In the genomic region with DNA sequence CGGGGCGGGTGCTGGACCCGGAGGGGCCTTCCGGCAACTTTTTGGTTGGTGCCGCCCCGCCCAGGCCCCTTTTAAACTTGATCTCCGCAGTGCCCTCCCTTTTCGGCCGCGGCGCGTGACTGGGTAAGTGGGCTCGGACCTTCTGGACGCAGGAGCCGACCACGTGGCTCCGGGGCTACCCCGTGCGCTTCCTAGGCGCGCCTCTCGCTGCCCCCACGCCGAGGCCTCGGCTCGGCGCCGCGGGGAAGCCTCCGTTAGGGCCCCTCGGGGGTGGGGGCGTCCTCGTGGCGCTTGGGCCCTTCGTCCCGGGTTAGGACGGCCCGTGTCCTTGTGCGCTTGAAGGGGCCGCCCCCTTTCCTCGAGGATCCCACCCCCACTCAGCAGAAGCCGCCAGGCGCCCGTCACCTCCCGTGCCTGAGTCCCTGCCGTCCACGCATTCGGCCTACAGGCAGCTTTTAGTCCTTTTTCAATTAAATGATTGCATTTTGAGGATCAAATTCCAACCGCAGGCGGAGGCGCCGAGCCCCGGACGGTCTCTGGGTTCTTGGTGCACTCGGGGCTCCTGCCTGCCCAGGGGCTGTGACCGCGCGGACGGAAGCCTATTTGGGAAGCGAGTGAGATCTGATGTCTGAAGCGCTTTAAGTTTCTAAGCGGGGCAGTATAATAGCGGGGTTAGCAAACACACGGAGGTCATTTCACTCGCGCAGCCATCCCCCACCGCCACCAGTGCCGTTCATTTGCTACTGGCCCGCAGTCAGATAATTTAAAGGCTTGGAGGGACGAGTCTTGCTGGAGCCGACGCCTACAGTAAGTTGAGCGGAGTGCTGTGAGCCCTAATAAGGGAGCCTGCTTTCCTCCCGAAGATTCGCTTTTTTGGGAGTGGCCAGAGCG, we compare ENCODE assay signal across 8 cellular contexts. TPM values are rescaled to one million over a fixed set of nuclear protein-coding genes. Genes with fewer than 3 reads are reported as not detected.
DNase-seq lines count a peak whose midpoint lies in the region; ATAC-seq, FAIRE-seq and TF ChIP-seq lines count a peak whose summit lies in the region.

No MANE protein-coding gene starts in this region.

- no peaks in the 10 kb centered on the region for H3K9me2 ChIP-seq in HCT116 (ENCODE audit: insufficient read depth)

- H3F3A ChIP-seq in smooth muscle cell (ENCODE audit: low read depth) = peaks cover 35% of the 10 kb centered on the region

- POLR2A ChIA-PET in HCT116 (lab: Charles Lee) = interaction anchor here (2.8 kb wide), 1 partner anchor 33 kb away, joined by 8 read pairs; no protein-coding TSS in a partner anchor

- DNase-seq in GM12891 (ENCODE audit: insufficient read length, low spot score) (peak; percentile 86), HCT116 (ENCODE audit: low read depth, low spot score) (peak; percentile 80), MG63 (peak; percentile 95), T1000 (lab: John Stamatoyannopoulos, UW) (peak; percentile 84), body of pancreas (peak; percentile 83 to 91 (median 84)), smooth muscle cell (lab: John Stamatoyannopoulos, UW; ENCODE audit: unreplicated experiment) (peak; percentile 69), NCI-H128 (lab: John Stamatoyannopoulos, UW; ENCODE audit: unreplicated experiment) (no peak)

- H3K79me2 ChIP-seq in HCT116 (ENCODE audit: insufficient read depth, low read length) = peaks cover 29% of the 10 kb centered on the region
- no peaks in the 10 kb centered on the region for H3K79me2 ChIP-seq in smooth muscle cell (ENCODE audit: low read depth)

- peak overlapping the region; percentile 88 for H3K4me2 ChIP-seq in HCT116 (ENCODE audit: low read length)
- peak overlapping the region; percentile 92 for H3K4me2 ChIP-seq in smooth muscle cell

- H3K9ac ChIP-seq in HCT116 (ENCODE audit: low read length) (peak overlapping the region; percentile 99), iPS-20b (ENCODE audit: low read depth, low read length) (peak overlapping the region; percentile 97), smooth muscle cell (ENCODE audit: low read depth) (peak overlapping the region; percentile 81)

- H3K27ac ChIP-seq in HCT116 (ENCODE audit: low read depth, low read length) (peak overlapping the region; percentile 97), body of pancreas (peak overlapping the region; percentile 67 to 89 (median 86)), iPS-20b (ENCODE audit: low read length) (peak overlapping the region; percentile 62), smooth muscle cell (ENCODE audit: low read depth) (peak overlapping the region; percentile 98)

- H2AFZ ChIP-seq in HCT116 (ENCODE audit: low read depth, low read length, poor library complexity, severe bottlenecking) = no peak overlapping the region
- H2AFZ ChIP-seq in smooth muscle cell (ENCODE audit: low read depth) = peak overlapping the region; percentile 96

- peaks cover 37 to 55% of the 10 kb centered on the region in 2 experiments for H3K4me1 ChIP-seq in HCT116 (ENCODE audit: control insufficient read depth in 1 of 2, insufficient read depth in 2 of 2, low read length in 2 of 2)
- H3K4me1 ChIP-seq in body of pancreas = peaks cover 20% of the 10 kb centered on the region
- H3K4me1 ChIP-seq in iPS-20b (ENCODE audit: insufficient read depth, low read length) = peaks cover 16% of the 10 kb centered on the region
- peaks cover 7% of the 10 kb centered on the region for H3K4me1 ChIP-seq in smooth muscle cell (ENCODE audit: low read depth)

- WGBS in body of pancreas, 2 donors = 0% methylated on average over 39 to 54 of the region's 76 CpGs
- WGBS in smooth muscle cell (ENCODE audit: low lambda C conversion rate) = under 1% methylated on average over 70 of the region's 76 CpGs

- no TSS peak for BruUV-seq in HCT116 (replicated peaks; lab: Mats Ljungman, UMichigan)

- H3K9me3 ChIP-seq in HCT116 (ENCODE audit: control insufficient read depth in 1 of 2, insufficient read depth in 1 of 2, low read depth in 1 of 2, low read length in 2 of 2) = no peaks in the 10 kb centered on the region
- no peaks in the 10 kb centered on the region for H3K9me3 ChIP-seq in MG63
- H3K9me3 ChIP-seq in body of pancreas = no peaks in the 10 kb centered on the region
- H3K9me3 ChIP-seq in iPS-20b (ENCODE audit: insufficient read depth, low read depth, low read length) = no peaks in the 10 kb centered on the region
- no peaks in the 10 kb centered on the region for H3K9me3 ChIP-seq in smooth muscle cell (replicated peaks; ENCODE audit: low read depth)

- no peak; a peak in 1 of 6 replicates for TF ChIP-seq CTCF in HCT116 (IDR thresholded peaks at IDR 0.05 in 2 of 3, conservative IDR thresholded peaks at IDR 0.05 in 1 of 3; ENCODE audit: borderline replicate concordance in 1 of 3, insufficient read depth in 1 of 3, low read depth in 2 of 3, low read length in 2 of 3)
- peak in 5 of 7 experiments; percentile 14 to 62 (median 32) for TF ChIP-seq CTCF in body of pancreas (IDR thresholded peaks at IDR 0.05)
- no peak for TF ChIP-seq CTCF in smooth muscle cell (IDR thresholded peaks at IDR 0.05; ENCODE audit: borderline replicate concordance, insufficient read depth, poor library complexity, severe bottlenecking)

- RAD21 ChIA-PET in HCT116 (lab: Charles Lee; ENCODE audit: low non-redundant PET in 1 of 2, low total read pairs in 2 of 2, uncharacterized antibody in 2 of 2, unreplicated experiment in 2 of 2) = no interaction called here

- peak; percentile 63 for FAIRE-seq in GM12891 (lab: Jason Lieb, UNC)

- CTCF ChIA-PET in HCT116 (lab: Charles Lee) = interaction anchor here (1.0 to 1.6 kb wide), 2 partner anchors 123 to 201 kb away, joined by 3 to 6 read pairs; no protein-coding TSS in a partner anchor

- intact Hi-C loops in HCT116 (cut with micrococcal nuclease) (loop anchor here (1.0 to 10.0 kb wide), 3 partner anchors 32 to 300 kb away; a partner anchor contains a TSS), body of pancreas (cut with DNase I) (no loop called here)

- no peak for TF ChIP-seq RAD21 in HCT116 (IDR thresholded peaks at IDR 0.05; ENCODE audit: low read depth)

- peak; percentile 76 for ATAC-seq in HCT116
- ATAC-seq in body of pancreas = peak; percentile 83

- H3K27me3 ChIP-seq in HCT116 (ENCODE audit: insufficient read depth, low read length) = no peaks in the 10 kb centered on the region
- no peaks in the 10 kb centered on the region for H3K27me3 ChIP-seq in MG63
- H3K27me3 ChIP-seq in body of pancreas = no peaks in the 10 kb centered on the region
- no peaks in the 10 kb centered on the region for H3K27me3 ChIP-seq in iPS-20b (ENCODE audit: insufficient read depth, low read length)
- H3K27me3 ChIP-seq in smooth muscle cell (ENCODE audit: low read depth) = no peaks in the 10 kb centered on the region

- H4K20me1 ChIP-seq in HCT116 (ENCODE audit: insufficient read depth) (no peaks in the 10 kb centered on the region), smooth muscle cell (ENCODE audit: low read depth) (no peaks in the 10 kb centered on the region)

- TF ChIP-seq POLR2A in GM12891 (IDR thresholded peaks at IDR 0.05; ENCODE audit: low read depth, low read length) (peak; percentile 44; the same call in 1 of the 2 replicates), HCT116 (IDR thresholded peaks at IDR 0.05; ENCODE audit: borderline replicate concordance, extremely low read depth, insufficient read depth, insufficient read length) (peak; percentile 20), body of pancreas (IDR thresholded peaks at IDR 0.05) (peak; percentile 36 to 65 (median 57))

- H3K4me3 ChIP-seq in HCT116 (replicated peaks in 1 of 2; ENCODE audit: low read depth in 1 of 2, low read length in 2 of 2) = peak overlapping the region; percentile 62 to 89
- peak overlapping the region; percentile 74 for H3K4me3 ChIP-seq in MG63
- peak overlapping the region; percentile 46 to 81 for H3K4me3 ChIP-seq in body of pancreas
- H3K4me3 ChIP-seq in iPS-20b (ENCODE audit: low read length) = peak overlapping the region; percentile 90
- peak overlapping the region; percentile 68 for H3K4me3 ChIP-seq in smooth muscle cell

- H3K36me3 ChIP-seq in HCT116 (ENCODE audit: control insufficient read depth in 1 of 2, insufficient read depth in 2 of 2, low read length in 2 of 2) (peaks cover 0 to 17% of the 10 kb centered on the region in 2 experiments; a peak in 1 of 4 replicates), MG63 (peaks cover 34% of the 10 kb centered on the region), body of pancreas (replicated peaks in 1 of 2; ENCODE audit: insufficient read depth in 1 of 2, low read depth in 2 of 2) (no peaks in the 10 kb centered on the region), iPS-20b (ENCODE audit: insufficient read depth, low read depth, low read length) (peaks cover 35% of the 10 kb centered on the region), smooth muscle cell (ENCODE audit: low read depth) (no peaks in the 10 kb centered on the region)

TF ChIP-seq in GM12891, 5 proteins besides CTCF, POLR2A, EP300 and RAD21:
- TF ChIP-seq POLR2AphosphoS5 (IDR thresholded peaks at IDR 0.05; ENCODE audit: low read depth, low read length) (peak; percentile 71), POU2F2 (IDR thresholded peaks at IDR 0.05; ENCODE audit: low read depth, low read length) (peak; percentile 44; the same call in 1 of the 2 replicates), SPI1 (IDR thresholded peaks at IDR 0.05; ENCODE audit: low read depth, low read length) (no peak)

TF ChIP-seq in HCT116, 20 proteins besides CTCF, POLR2A, EP300 and RAD21 (continues in another document):
- TF ChIP-seq CEBPB (IDR thresholded peaks at IDR 0.05; ENCODE audit: low read depth) (no peak), POLR2AphosphoS5 (IDR thresholded peaks at IDR 0.05; ENCODE audit: low read depth, low read length) (peak; percentile 93), EGR1 (IDR thresholded peaks at IDR 0.05; ENCODE audit: low read depth) (peak; percentile 16; the same call in 1 of the 2 replicates)
- TF ChIP-seq, protein P1, sequence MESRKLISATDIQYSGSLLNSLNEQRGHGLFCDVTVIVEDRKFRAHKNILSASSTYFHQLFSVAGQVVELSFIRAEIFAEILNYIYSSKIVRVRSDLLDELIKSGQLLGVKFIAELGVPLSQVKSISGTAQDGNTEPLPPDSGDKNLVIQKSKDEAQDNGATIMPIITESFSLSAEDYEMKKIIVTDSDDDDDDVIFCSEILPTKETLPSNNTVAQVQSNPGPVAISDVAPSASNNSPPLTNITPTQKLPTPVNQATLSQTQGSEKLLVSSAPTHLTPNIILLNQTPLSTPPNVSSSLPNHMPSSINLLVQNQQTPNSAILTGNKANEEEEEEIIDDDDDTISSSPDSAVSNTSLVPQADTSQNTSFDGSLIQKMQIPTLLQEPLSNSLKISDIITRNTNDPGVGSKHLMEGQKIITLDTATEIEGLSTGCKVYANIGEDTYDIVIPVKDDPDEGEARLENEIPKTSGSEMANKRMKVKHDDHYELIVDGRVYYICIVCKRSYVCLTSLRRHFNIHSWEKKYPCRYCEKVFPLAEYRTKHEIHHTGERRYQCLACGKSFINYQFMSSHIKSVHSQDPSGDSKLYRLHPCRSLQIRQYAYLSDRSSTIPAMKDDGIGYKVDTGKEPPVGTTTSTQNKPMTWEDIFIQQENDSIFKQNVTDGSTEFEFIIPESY (IDR thresholded peaks at IDR 0.05; ENCODE audit: extremely low read depth, insufficient replicate concordance, low read length) = no peak

RNA-seq across cellular contexts. Expression of a gene that starts 31.8 kb away (rescaled TPM):
- polyA plus RNA-seq in GM12891 (2012; ENCODE audit: low read depth, missing spikeins) = 414 TPM
- total RNA-seq in HCT116 (2021; ENCODE audit: unreplicated experiment) = 325 TPM
- polyA plus RNA-seq in HCT116 (2012) = 640 and 848 TPM in 2 replicates
- total RNA-seq in MG63 (2014; rRNA removed; shearing (Covaris generic); ENCODE audit: low replicate concordance) = 131 and 141 TPM in 2 replicates
- 100 to 1,000 TPM in 1 of 2 donors, 10 to 100 TPM in 1; 77.8 to 103 TPM for total RNA-seq in body of pancreas
- 78.1 and 202 TPM in 2 replicates for total RNA-seq in smooth muscle cell
- polyA plus RNA-seq in smooth muscle cell = 285 and 293 TPM in 2 replicates

Comparison
In these comparisons a context has a peak if more than half of its experiments do, and no peak if none do; other contexts are left out.
1. CTCF ChIP-seq: peak in body of pancreas (5 of 7); none in HCT116 (0 of 3) and smooth muscle cell (single experiment).
2. Peak in every context shown above with its lines, with median percentiles within 50 percentile points of each other: POLR2A ChIP-seq, H3K27ac ChIP-seq, H3K4me3 ChIP-seq and H3K9ac ChIP-seq.